In the genomic region with DNA sequence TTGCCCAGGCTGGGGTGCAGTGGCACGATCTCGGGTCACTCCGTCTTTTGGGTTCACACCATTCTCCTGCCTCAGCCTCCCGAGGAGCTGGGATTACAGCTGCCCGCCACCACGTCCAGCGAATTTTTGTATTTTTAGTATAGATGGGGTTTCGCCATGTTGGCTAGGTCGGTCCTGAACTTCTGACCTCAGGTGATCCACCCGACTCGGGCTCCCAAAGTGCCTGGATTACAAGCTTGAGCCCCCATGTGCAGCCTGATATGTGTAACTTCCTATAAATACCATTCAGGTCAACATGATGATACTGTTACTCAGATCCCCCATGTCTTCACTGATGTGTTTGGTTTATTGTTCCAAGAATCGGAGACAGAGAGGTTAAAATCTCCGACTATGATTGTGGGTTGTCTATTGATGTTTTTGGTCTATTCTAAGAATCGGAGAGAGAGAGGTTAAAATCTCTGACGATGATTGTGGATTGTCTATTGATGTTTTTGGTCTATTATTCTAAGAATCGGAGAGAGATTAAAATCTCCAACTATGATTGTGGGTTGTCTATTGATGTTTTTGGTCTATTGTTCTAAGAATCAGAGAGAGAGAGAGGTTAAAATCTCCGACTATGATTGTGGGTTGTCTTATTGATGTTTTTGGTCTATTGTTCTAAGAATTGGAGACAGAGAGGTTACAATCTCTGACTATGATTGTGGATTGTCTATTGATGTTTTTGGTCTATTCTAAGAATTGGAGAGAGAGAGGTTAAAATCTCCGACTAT, we compare ENCODE assay signal across 1 cellular context.
TF ChIP-seq lines count a peak whose summit lies in the region.

No MANE protein-coding gene starts in this region.

TF ChIP-seq in HepG2, 621 proteins besides CTCF, POLR2A, EP300 and RAD21:
- TF ChIP-seq HNF4G (IDR thresholded peaks at IDR 0.05; ENCODE audit: borderline replicate concordance, low read depth, low read length) (no peak), HNF4G (CRISPR knock-in tag; IDR thresholded peaks at IDR 0.05; ENCODE audit: borderline replicate concordance, low read depth) (no peak), ZNF597 (CRISPR knock-in tag; IDR thresholded peaks at IDR 0.05) (no peak)
TF ChIP-seq in HepG2: peak in this region for 0.
